In the genomic region with DNA sequence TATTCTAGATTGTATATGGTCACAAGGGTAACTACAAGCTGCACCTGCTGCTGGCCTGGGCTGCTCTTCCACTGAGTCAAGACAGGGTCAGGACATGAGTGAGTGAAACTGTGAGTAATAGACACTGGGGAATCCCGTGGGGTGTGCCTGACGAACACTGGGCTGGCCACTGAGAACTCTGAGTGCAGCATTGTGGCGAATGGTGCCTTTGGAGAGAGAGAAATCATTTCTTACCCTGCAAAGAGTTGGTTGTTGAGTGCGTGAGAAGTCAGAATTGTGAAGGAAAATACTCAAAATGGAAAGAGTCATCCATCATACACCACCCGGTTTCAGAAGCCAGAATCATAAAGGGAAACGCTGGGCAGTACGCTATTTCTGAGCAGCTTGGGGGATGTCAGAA, we compare ENCODE assay signal across 11 cellular contexts. TPM values are rescaled to one million over a fixed set of nuclear protein-coding genes. Genes with fewer than 3 reads are reported as not detected.
DNase-seq lines count a peak whose midpoint lies in the region; ATAC-seq and TF ChIP-seq lines count a peak whose summit lies in the region.
"Had no signal": no experiment of that assay in that cellular context is flagged by ENCODE, and none has a peak within 500 bp of the region (broad histone marks: within the 10 kb centered on the region; RNA-seq: fewer than 3 reads in every experiment).

No MANE protein-coding gene starts in this region.

- H3K79me2 ChIP-seq in MM.1S (ENCODE audit: low read length) = no peaks in the 10 kb centered on the region

- H3K4me1 ChIP-seq in MM.1S (ENCODE audit: low read length) = no peaks in the 10 kb centered on the region

- H3K27ac ChIP-seq in MM.1S (ENCODE audit: low read length) = no peak overlapping the region
- H3K27ac ChIP-seq: HL-60 had no signal

- POLR2A ChIA-PET in activated CD4-positive, alpha-beta T cell treated with anti-CD3 and anti-CD28 coated beads for 36 hours (lab: Charles Lee) = no interaction called here

- H3K27ac Mint-ChIP-seq in activated CD4-positive, alpha-beta T cell treated with anti-CD3 and anti-CD28 coated beads for 36 hours = no peak overlapping the region

- no peak overlapping the region for H3K4me3 ChIP-seq in MM.1S (ENCODE audit: low read length)

- no peaks in the 10 kb centered on the region for H3K9me3 Mint-ChIP-seq in activated CD4-positive, alpha-beta T cell treated with anti-CD3 and anti-CD28 coated beads for 36 hours (ENCODE audit: low read depth)

- H2AFZ ChIP-seq in MM.1S (ENCODE audit: low read length) = no peak overlapping the region

- H3K9me2 ChIP-seq in MM.1S (replicated peaks; ENCODE audit: insufficient read depth, low read length) = no peaks in the 10 kb centered on the region

- no peaks in the 10 kb centered on the region for H3F3A ChIP-seq in MM.1S (ENCODE audit: insufficient read depth, low read length)

- H3K4me3 Mint-ChIP-seq in activated CD4-positive, alpha-beta T cell treated with anti-CD3 and anti-CD28 coated beads for 36 hours = no peak overlapping the region

- TF ChIP-seq CTCF in MM.1S (IDR thresholded peaks at IDR 0.05; ENCODE audit: low read length) = no peak

- ATAC-seq in activated CD4-positive, alpha-beta T cell treated with anti-CD3 and anti-CD28 coated beads for 36 hours = peak; percentile 99
- no peak for ATAC-seq in left lobe of liver

- no peaks in the 10 kb centered on the region for H4K20me1 ChIP-seq in MM.1S (ENCODE audit: insufficient read depth, low read length)

- H3K4me2 ChIP-seq in MM.1S (ENCODE audit: low read depth, low read length) = no peak overlapping the region

- peaks cover 5% of the 10 kb centered on the region for H3K27me3 Mint-ChIP-seq in activated CD4-positive, alpha-beta T cell treated with anti-CD3 and anti-CD28 coated beads for 36 hours

- H3K4me1 Mint-ChIP-seq in activated CD4-positive, alpha-beta T cell treated with anti-CD3 and anti-CD28 coated beads for 36 hours = peaks cover 13% of the 10 kb centered on the region

- peak; percentile 81 for DNase-seq in activated CD4-positive, alpha-beta T cell treated with anti-CD3 and anti-CD28 coated beads for 36 hours
- DNase-seq in activated CD4-positive, alpha-beta T cell treated with anti-CD3 and anti-CD28 coated beads for 1 hour = no peak
- peak; percentile 1 for DNase-seq in GOT3 (lab: John Stamatoyannopoulos, UW)
- DNase-seq in MM.1S = peak; percentile 23
- DNase-seq in stimulated activated CD4-positive, alpha-beta T cell treated with anti-CD3 and anti-CD28 coated beads, Interleukin-4, amount 100 ng/mL, for 24 hours = peak; percentile 61
- DNase-seq in central memory CD4-positive, alpha-beta T cell = no peak
- no peak for DNase-seq in MV-4-11 (lab: John Stamatoyannopoulos, UW)
- no peak for DNase-seq in left lobe of liver (ENCODE audit: low spot score)
- DNase-seq: cerebellar nuclear complex, mesendoderm had no signal

- H3K36me3 ChIP-seq in MM.1S (replicated peaks; ENCODE audit: insufficient read depth, low read length) = no peaks in the 10 kb centered on the region

- H3K27me3 ChIP-seq in MM.1S (replicated peaks; ENCODE audit: insufficient read depth, low read length) = no peaks in the 10 kb centered on the region

- intact Hi-C loops in activated CD4-positive, alpha-beta T cell treated with anti-CD3 and anti-CD28 coated beads for 36 hours (cut with DNase I, micrococcal nuclease) = loop anchor here (1.0 kb wide), 4 partner anchors 26 to 324 kb away; partner anchors contain the start of gene LSM6 (in 2 of the 2)

- no peaks in the 10 kb centered on the region for H3K9me3 ChIP-seq in MM.1S (replicated peaks; ENCODE audit: insufficient read depth, low read length)

- H3K36me3 Mint-ChIP-seq in activated CD4-positive, alpha-beta T cell treated with anti-CD3 and anti-CD28 coated beads for 36 hours (ENCODE audit: low read depth) = no peaks in the 10 kb centered on the region

- CTCF ChIA-PET in activated CD4-positive, alpha-beta T cell treated with anti-CD3 and anti-CD28 coated beads for 36 hours (lab: Charles Lee) = interaction anchor here (0.8 kb wide), 1 partner anchor 26 kb away, joined by 3 read pairs; no protein-coding TSS in a partner anchor

- H3K9ac ChIP-seq in MM.1S (ENCODE audit: low read length) = no peak overlapping the region

RNA-seq across cellular contexts. Expression of gene LSM6, which starts 43.1 kb away (rescaled TPM):
- total RNA-seq in activated CD4-positive, alpha-beta T cell treated with anti-CD3 and anti-CD28 coated beads for 36 hours = 10 to 100 TPM; 64.9 to 66.9 TPM
- total RNA-seq in left lobe of liver = 8.2 TPM

Comparison
In these comparisons a context has a peak if more than half of its experiments do, and no peak if none do; other contexts are left out.
1. DNase-seq: peak in activated CD4-positive, alpha-beta T cell treated with anti-CD3 and anti-CD28 coated beads for 36 hours (single experiment), GOT3 (single experiment), MM.1S (single experiment) and stimulated activated CD4-positive, alpha-beta T cell treated with anti-CD3 and anti-CD28 coated beads, Interleukin-4, amount 100 ng/mL, for 24 hours (single experiment); none in activated CD4-positive, alpha-beta T cell treated with anti-CD3 and anti-CD28 coated beads for 1 hour (single experiment), central memory CD4-positive, alpha-beta T cell (single experiment), MV-4-11 (single experiment) and left lobe of liver (single experiment).